In genomic region chr12:75634244-75635222, GRCh38 we compare ENCODE assay signal across 18 cellular contexts.
DNase-seq lines count a peak whose midpoint lies in the region; ATAC-seq and TF ChIP-seq lines count a peak whose summit lies in the region.
"Had no signal": no experiment of that assay in that cellular context is flagged by ENCODE, and none has a peak within 500 bp of the region (broad histone marks: within the 10 kb centered on the region; RNA-seq: fewer than 3 reads in every experiment).

No MANE protein-coding gene starts in this region.

- no peak for ATAC-seq in activated naive CD8-positive, alpha-beta T cell treated with anti-CD3 and anti-CD28 coated beads, Interleukin-2, amount 50 U/mL, for 24 hours
- ATAC-seq: stimulated activated memory B cell treated with anti-CD40 and anti-IgM and Interleukin-4, amounts not matched to agents 10 μg/mL and 1 μg/mL and 100 μg/mL, for 72 hours had no signal

- H3K27me3 Mint-ChIP-seq in activated naive CD8-positive, alpha-beta T cell treated with anti-CD3 and anti-CD28 coated beads, Interleukin-2, amount 50 U/mL, for 24 hours, result peaks cover 5% of the 10 kb centered on the region
- no peaks in the 10 kb centered on the region for H3K27me3 Mint-ChIP-seq in mesothelial cell of epicardium (ENCODE audit: low read depth)
- peaks cover 10% of the 10 kb centered on the region for H3K27me3 Mint-ChIP-seq in activated CD4-positive, alpha-beta memory T cell treated with anti-CD3 and anti-CD28 coated beads for 36 hours

- H3K9me3 Mint-ChIP-seq in activated naive CD8-positive, alpha-beta T cell treated with anti-CD3 and anti-CD28 coated beads, Interleukin-2, amount 50 U/mL, for 24 hours, result no peaks in the 10 kb centered on the region
- H3K9me3 Mint-ChIP-seq in mesothelial cell of epicardium, result peaks cover 4% of the 10 kb centered on the region
- no peaks in the 10 kb centered on the region for H3K9me3 Mint-ChIP-seq in activated CD4-positive, alpha-beta memory T cell treated with anti-CD3 and anti-CD28 coated beads for 36 hours
- H3K9me3 Mint-ChIP-seq: stimulated activated memory B cell treated with anti-CD40 and anti-IgM and Interleukin-4, amounts not matched to agents 10 μg/mL and 1 μg/mL and 100 μg/mL, for 72 hours had no signal

- peak; percentile 25 for DNase-seq in NCI-H2171 treated with DMSO at 0.1 percent for 48 hours (lab: John Stamatoyannopoulos, UW)
- DNase-seq in NCI-H2171 (lab: John Stamatoyannopoulos, UW), result no peak
- DNase-seq in LHCN-M2 (ENCODE audit: low read depth), result peak; percentile 87
- no peak for DNase-seq in activated naive CD8-positive, alpha-beta T cell treated with anti-CD3 and anti-CD28 coated beads, Interleukin-2, amount 50 U/mL, for 24 hours
- DNase-seq in mesothelial cell of epicardium (ENCODE audit: low spot score in 2 of 2, unreplicated experiment in 2 of 2), result no peak
- DNase-seq in COR-L47 (lab: John Stamatoyannopoulos, UW), result no peak
- DNase-seq in activated CD4-positive, alpha-beta memory T cell treated with anti-CD3 and anti-CD28 coated beads for 36 hours, result no peak
- no peak for DNase-seq in NCI-H774 (lab: John Stamatoyannopoulos, UW)
- DNase-seq: ACHN; activated CD4-positive, alpha-beta T cell treated with anti-CD3 and anti-CD28 coated beads for 4 hours; aorta; Caco-2; NCI-H1105; NCI-H524 treated with DMSO at 0.1 percent for 48 hours; RPMI8226; T-helper 2 cell; upper lobe of left lung had no signal

- H3K4me1 Mint-ChIP-seq in activated naive CD8-positive, alpha-beta T cell treated with anti-CD3 and anti-CD28 coated beads, Interleukin-2, amount 50 U/mL, for 24 hours, result peaks cover 30% of the 10 kb centered on the region
- H3K4me1 Mint-ChIP-seq in mesothelial cell of epicardium, result peaks cover 26% of the 10 kb centered on the region
- H3K4me1 Mint-ChIP-seq in activated CD4-positive, alpha-beta memory T cell treated with anti-CD3 and anti-CD28 coated beads for 36 hours (ENCODE audit: low read depth), result peaks cover 13% of the 10 kb centered on the region

- POLR2A ChIA-PET in activated CD4-positive, alpha-beta memory T cell treated with anti-CD3 and anti-CD28 coated beads for 36 hours (lab: Charles Lee), result no interaction called here

- no peak overlapping the region for H3K4me3 Mint-ChIP-seq in activated naive CD8-positive, alpha-beta T cell treated with anti-CD3 and anti-CD28 coated beads, Interleukin-2, amount 50 U/mL, for 24 hours
- no peak overlapping the region for H3K4me3 Mint-ChIP-seq in mesothelial cell of epicardium
- no peak overlapping the region for H3K4me3 Mint-ChIP-seq in activated CD4-positive, alpha-beta memory T cell treated with anti-CD3 and anti-CD28 coated beads for 36 hours
- H3K4me3 Mint-ChIP-seq: stimulated activated memory B cell treated with anti-CD40 and anti-IgM and Interleukin-4, amounts not matched to agents 10 μg/mL and 1 μg/mL and 100 μg/mL, for 72 hours had no signal

- intact Hi-C loops in activated CD4-positive, alpha-beta memory T cell treated with anti-CD3 and anti-CD28 coated beads for 36 hours (cut with micrococcal nuclease), result no loop called here

- CTCF ChIA-PET in activated CD4-positive, alpha-beta memory T cell treated with anti-CD3 and anti-CD28 coated beads for 36 hours (lab: Charles Lee), result no interaction called here

- peak overlapping the region; percentile 42 for H3K27ac Mint-ChIP-seq in activated naive CD8-positive, alpha-beta T cell treated with anti-CD3 and anti-CD28 coated beads, Interleukin-2, amount 50 U/mL, for 24 hours
- H3K27ac Mint-ChIP-seq in mesothelial cell of epicardium, result peak overlapping the region; percentile 50
- no peak overlapping the region for H3K27ac Mint-ChIP-seq in activated CD4-positive, alpha-beta memory T cell treated with anti-CD3 and anti-CD28 coated beads for 36 hours
- H3K27ac Mint-ChIP-seq: stimulated activated memory B cell treated with anti-CD40 and anti-IgM and Interleukin-4, amounts not matched to agents 10 μg/mL and 1 μg/mL and 100 μg/mL, for 72 hours had no signal

- no peak for TF ChIP-seq CTCF in mesothelial cell of epicardium (IDR thresholded peaks at IDR 0.05; ENCODE audit: unreplicated experiment)

- H3K36me3 Mint-ChIP-seq in activated naive CD8-positive, alpha-beta T cell treated with anti-CD3 and anti-CD28 coated beads, Interleukin-2, amount 50 U/mL, for 24 hours (ENCODE audit: low read depth), result no peaks in the 10 kb centered on the region
- H3K36me3 Mint-ChIP-seq in mesothelial cell of epicardium, result peaks cover 2% of the 10 kb centered on the region
- H3K36me3 Mint-ChIP-seq in activated CD4-positive, alpha-beta memory T cell treated with anti-CD3 and anti-CD28 coated beads for 36 hours, result no peaks in the 10 kb centered on the region
- H3K36me3 Mint-ChIP-seq: stimulated activated memory B cell treated with anti-CD40 and anti-IgM and Interleukin-4, amounts not matched to agents 10 μg/mL and 1 μg/mL and 100 μg/mL, for 72 hours had no signal

Comparison
In these comparisons a context has a peak if more than half of its experiments do, and no peak if none do; other contexts are left out.
1. DNase-seq: peak in NCI-H2171 treated with DMSO at 0.1 percent for 48 hours (single experiment) and LHCN-M2 (single experiment); none in NCI-H2171 (single experiment), activated naive CD8-positive, alpha-beta T cell treated with anti-CD3 and anti-CD28 coated beads, Interleukin-2, amount 50 U/mL, for 24 hours (single experiment), mesothelial cell of epicardium (0 of 2), COR-L47 (single experiment), activated CD4-positive, alpha-beta memory T cell treated with anti-CD3 and anti-CD28 coated beads for 36 hours (single experiment) and NCI-H774 (single experiment).